Comparison of ENCODE assay signal across 28 cellular contexts in genomic region chr2:200773083-200773482, GRCh38.
"Had no signal": no experiment of that assay in that cellular context is flagged by ENCODE, and none has a peak within 500 bp of the region (broad histone marks: within the 10 kb centered on the region; RNA-seq: fewer than 3 reads in every experiment).

No MANE protein-coding gene starts in this region.

- H3K4me2 ChIP-seq: neural progenitor cell had no signal

- H3K4me3 ChIP-seq: neural progenitor cell, ovary, psoas muscle, right lobe of liver, sigmoid colon, stomach, thoracic aorta, thyroid gland, tibial nerve, upper lobe of left lung, vagina had no signal

- FAIRE-seq: small intestine, urothelium cell line had no signal

- H3K4me1 ChIP-seq: parathyroid adenoma, psoas muscle, sigmoid colon, stomach, thyroid gland, vagina had no signal

- H3K36me3 ChIP-seq: neural progenitor cell, ovary, right lobe of liver, sigmoid colon, stomach, thoracic aorta, thyroid gland, tibial nerve, upper lobe of left lung, vagina had no signal

- H3K4me3 Mint-ChIP-seq: natural killer cell treated with Interleukin-12 subunit alpha and Interleukin-12 subunit beta and Interleukin-15 and Interleukin-18, amount 100 ng/mL, for 72 hours; neural progenitor cell; stimulated activated effector memory CD8-positive, alpha-beta T cell treated with anti-CD3 and anti-CD28 coated beads, Interleukin-12 subunit alpha, Interleukin-12 subunit beta, amount 100 ng/mL, for 72 hours; stimulated activated naive B cell treated with anti-CD40 and anti-IgM and Interleukin-4, amounts not matched to agents 10 μg/mL and 1 μg/mL and 100 μg/mL, for 72 hours; stimulated activated naive CD8-positive, alpha-beta T cell treated with anti-CD3 and anti-CD28 coated beads, Interleukin-15, Interleukin-2, amounts not matched to agents 100 ng/mL and 50 ng/mL, for 24 hours had no signal

- ATAC-seq: natural killer cell treated with Interleukin-12 subunit alpha and Interleukin-12 subunit beta and Interleukin-15 and Interleukin-18, amount 100 ng/mL, for 72 hours; psoas muscle; right cardiac atrium; right lobe of liver; stimulated activated effector memory CD8-positive, alpha-beta T cell treated with anti-CD3 and anti-CD28 coated beads, Interleukin-12 subunit alpha, Interleukin-12 subunit beta, amount 100 ng/mL, for 72 hours; stimulated activated naive B cell treated with anti-CD40 and anti-IgM and Interleukin-4, amounts not matched to agents 10 μg/mL and 1 μg/mL and 100 μg/mL, for 72 hours had no signal

- H3K27ac Mint-ChIP-seq: natural killer cell treated with Interleukin-12 subunit alpha and Interleukin-12 subunit beta and Interleukin-15 and Interleukin-18, amount 100 ng/mL, for 72 hours; neural progenitor cell; progenitor cell of endocrine pancreas; stimulated activated naive B cell treated with anti-CD40 and anti-IgM and Interleukin-4, amounts not matched to agents 10 μg/mL and 1 μg/mL and 100 μg/mL, for 72 hours; stimulated activated naive CD8-positive, alpha-beta T cell treated with anti-CD3 and anti-CD28 coated beads, Interleukin-15, Interleukin-2, amounts not matched to agents 100 ng/mL and 50 ng/mL, for 24 hours had no signal

- H3K9me3 Mint-ChIP-seq: stimulated activated effector memory CD8-positive, alpha-beta T cell treated with anti-CD3 and anti-CD28 coated beads, Interleukin-12 subunit alpha, Interleukin-12 subunit beta, amount 100 ng/mL, for 72 hours had no signal

- H2AFZ ChIP-seq: neural progenitor cell, parathyroid adenoma had no signal

- H3K27me3 Mint-ChIP-seq: progenitor cell of endocrine pancreas; stimulated activated naive B cell treated with anti-CD40 and anti-IgM and Interleukin-4, amounts not matched to agents 10 μg/mL and 1 μg/mL and 100 μg/mL, for 72 hours; stimulated activated naive CD8-positive, alpha-beta T cell treated with anti-CD3 and anti-CD28 coated beads, Interleukin-15, Interleukin-2, amounts not matched to agents 100 ng/mL and 50 ng/mL, for 24 hours had no signal

- H3K27ac ChIP-seq: neural progenitor cell, ovary, parathyroid adenoma, psoas muscle, right lobe of liver, sigmoid colon, stomach, thoracic aorta, thyroid gland, tibial nerve, upper lobe of left lung, vagina had no signal

- H3K79me2 ChIP-seq: parathyroid adenoma had no signal

- H3K36me3 Mint-ChIP-seq: neural progenitor cell; stimulated activated effector memory CD8-positive, alpha-beta T cell treated with anti-CD3 and anti-CD28 coated beads, Interleukin-12 subunit alpha, Interleukin-12 subunit beta, amount 100 ng/mL, for 72 hours had no signal

- H3K9ac ChIP-seq: neural progenitor cell, parathyroid adenoma had no signal

- H3K4me1 Mint-ChIP-seq: neural progenitor cell had no signal

- H3K9me3 ChIP-seq: ovary, psoas muscle, right lobe of liver, sigmoid colon, thoracic aorta, thyroid gland, tibial nerve, vagina had no signal

- DNase-seq: occipital lobe; ovary; posterior cingulate gyrus; psoas muscle; right cardiac atrium; right lobe of liver; sigmoid colon; small intestine; stimulated activated CD4-positive, alpha-beta T cell treated with anti-CD3 and anti-CD28 coated beads, Interleukin-15, amount 100 ng/mL, for 24 hours; stimulated activated CD4-positive, alpha-beta T cell treated with anti-CD3 and anti-CD28 coated beads, Interleukin-2, amount 100 ng/mL, for 24 hours; stimulated activated CD4-positive, alpha-beta T cell treated with anti-CD3 and anti-CD28 coated beads, Interleukin-2, amount 100 ng/mL, for 48 hours; stimulated activated CD4-positive, alpha-beta T cell treated with anti-CD3 and anti-CD28 coated beads, Interleukin-4, amount 100 ng/mL, for 24 hours; stimulated activated naive B cell treated with anti-CD40 and anti-IgM and Interleukin-4, amounts not matched to agents 10 μg/mL and 1 μg/mL and 100 μg/mL, for 72 hours; stimulated activated naive CD4-positive, alpha-beta T cell treated with Interleukin-2 at 50 U/mL for 16 hours; stomach; thyroid gland; trophoblast cell; upper lobe of left lung had no signal

- H3K27me3 ChIP-seq: neural progenitor cell, ovary, right lobe of liver, sigmoid colon, stomach, thyroid gland, tibial nerve, upper lobe of left lung, vagina had no signal
